In the genomic region with DNA sequence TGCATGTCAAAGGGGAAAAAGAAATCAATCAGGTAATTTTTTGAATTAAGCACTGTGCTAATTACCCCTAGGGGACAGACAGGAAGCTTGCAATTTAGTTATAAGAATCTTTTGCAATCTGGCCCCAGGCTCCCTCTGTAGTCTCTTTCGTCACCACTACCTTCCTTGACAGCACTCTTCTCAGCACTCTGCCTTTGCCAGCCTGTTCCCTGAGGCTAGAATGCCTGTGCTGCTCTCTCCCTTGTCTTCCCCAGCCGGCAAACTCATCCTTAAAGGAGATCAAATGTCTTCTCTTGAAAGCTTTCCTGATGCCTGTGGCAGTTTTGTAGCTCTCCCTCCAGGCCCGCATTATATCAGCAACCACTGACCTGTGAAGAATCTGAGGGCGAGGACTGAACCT, we compare ENCODE assay signal across 13 cellular contexts. TPM values are rescaled to one million over a fixed set of nuclear protein-coding genes. Genes with fewer than 3 reads are reported as not detected.
DNase-seq lines count a peak whose midpoint lies in the region; ATAC-seq and TF ChIP-seq lines count a peak whose summit lies in the region.
"Had no signal": no experiment of that assay in that cellular context is flagged by ENCODE, and none has a peak within 500 bp of the region (broad histone marks: within the 10 kb centered on the region; RNA-seq: fewer than 3 reads in every experiment).

No MANE protein-coding gene starts in this region.

- no peak overlapping the region for H4K91ac ChIP-seq in trophoblast cell (ENCODE audit: low read depth, low read length)

- H4K8ac ChIP-seq in trophoblast cell (ENCODE audit: low read depth, low read length): no peak overlapping the region

- ATAC-seq in RWPE2 (ENCODE audit: low read depth) (peak; percentile 89), HG02870 (IDR thresholded peaks at IDR 0.05; ENCODE audit: unreplicated experiment) (no peak)
- ATAC-seq: natural killer cell had no signal

- peak overlapping the region; percentile 36 for H3K4me2 ChIP-seq in trophoblast cell (ENCODE audit: low read length)

- no CpG with 5 or more reads among the region's 4 CpGs for WGBS in trophoblast cell (ENCODE audit: extremely low coverage, insufficient coverage, insufficient read length)

- no peak overlapping the region for H3K4me3 ChIP-seq in RWPE2 (ENCODE audit: severe bottlenecking)
- H3K4me3 ChIP-seq in fibroblast of villous mesenchyme (ENCODE audit: low read depth, low read length): no peak overlapping the region
- H3K4me3 ChIP-seq in trophoblast cell (ENCODE audit: low read depth, low read length): no peak overlapping the region

- no peak overlapping the region for H2BK12ac ChIP-seq in trophoblast cell (ENCODE audit: low read length)

- H3K4ac ChIP-seq in trophoblast cell (ENCODE audit: low read depth, low read length): no peak overlapping the region

- H3K79me1 ChIP-seq in trophoblast cell (ENCODE audit: low read length): peaks cover 33% of the 10 kb centered on the region

- no peaks in the 10 kb centered on the region for H3K27me3 ChIP-seq in RWPE2 (ENCODE audit: insufficient read depth, poor library complexity, severe bottlenecking)
- H3K27me3 ChIP-seq in trophoblast cell (ENCODE audit: insufficient read depth, low read length): no peaks in the 10 kb centered on the region

- no peak overlapping the region for H4K12ac ChIP-seq in trophoblast cell (ENCODE audit: low read depth, low read length)

- no peak overlapping the region for H2AK5ac ChIP-seq in trophoblast cell (ENCODE audit: low read length)

- peaks cover 1% of the 10 kb centered on the region for H3K79me2 ChIP-seq in trophoblast cell (ENCODE audit: control insufficient read depth, insufficient read depth, low read length, poor library complexity)

- H3K9me3 ChIP-seq in RWPE2 (ENCODE audit: severe bottlenecking) (no peaks in the 10 kb centered on the region), trophoblast cell (ENCODE audit: insufficient read depth, low read depth, low read length) (no peaks in the 10 kb centered on the region)

- H3K14ac ChIP-seq in trophoblast cell (ENCODE audit: low read length): no peak overlapping the region

- H3K4me1 ChIP-seq in RWPE2 (ENCODE audit: insufficient read depth, poor library complexity, severe bottlenecking) (peaks cover 5% of the 10 kb centered on the region), trophoblast cell (ENCODE audit: control insufficient read depth in 1 of 2, insufficient read depth in 2 of 2, low read length in 2 of 2) (peaks cover 19 to 21% of the 10 kb centered on the region in 2 experiments)

- DNase-seq in HPDE6-E6E7 (ENCODE audit: extremely low spot score) (peak; percentile 66), RWPE2 (ENCODE audit: low spot score) (peak; percentile 79), fibroblast of villous mesenchyme (ENCODE audit: low read depth) (peak; percentile 60), trophoblast cell (peak; percentile 99), DMS79 treated with DMSO at 0.1 percent for 48 hours (lab: John Stamatoyannopoulos, UW) (no peak)
- DNase-seq in stimulated activated CD4-positive, alpha-beta T cell treated with anti-CD3 and anti-CD28 coated beads, Interleukin-4, amount 100 ng/mL, for 4 hours: no peak
- DNase-seq: activated CD4-positive, alpha-beta memory T cell treated with anti-CD3 and anti-CD28 coated beads for 36 hours; CD4-positive, CD25-positive, alpha-beta regulatory T cell; GDM1; natural killer cell; NCI-H2171 treated with DMSO at 0.1 percent for 48 hours had no signal

- H2BK120ac ChIP-seq in trophoblast cell (ENCODE audit: insufficient read depth, low read length, poor library complexity): no peak overlapping the region

- H3K18ac ChIP-seq in trophoblast cell (ENCODE audit: low read length): no peak overlapping the region

- H2BK5ac ChIP-seq in trophoblast cell (ENCODE audit: low read depth, low read length, poor library complexity): peak overlapping the region; percentile 100

- H3K23ac ChIP-seq in trophoblast cell (ENCODE audit: low read length): no peak overlapping the region

- no peak overlapping the region for H3K27ac ChIP-seq in RWPE2 (ENCODE audit: poor library complexity, severe bottlenecking)
- H3K27ac ChIP-seq in trophoblast cell (ENCODE audit: low read depth, low read length): peak overlapping the region; percentile 89
- H3K27ac ChIP-seq: HL-60 had no signal

- TF ChIP-seq CTCF in RWPE2 (IDR thresholded peaks at IDR 0.05; ENCODE audit: poor library complexity, severe bottlenecking) (no peak), fibroblast of villous mesenchyme (IDR thresholded peaks at IDR 0.05; ENCODE audit: insufficient read depth, low read depth, low read length) (no peak)

- no peak overlapping the region for H3K9ac ChIP-seq in trophoblast cell (ENCODE audit: low read length)

- no peaks in the 10 kb centered on the region for H3K36me3 ChIP-seq in RWPE2 (ENCODE audit: low read depth)
- no peaks in the 10 kb centered on the region for H3K36me3 ChIP-seq in trophoblast cell (ENCODE audit: control insufficient read depth in 1 of 2, insufficient read depth in 2 of 2, low read length in 2 of 2)

- no peak overlapping the region for H2AFZ ChIP-seq in trophoblast cell (ENCODE audit: insufficient read depth, low read length, poor library complexity)

RNA-seq across cellular contexts. Expression of a gene that starts 32.4 kb away (rescaled TPM):
- total RNA-seq in fibroblast of villous mesenchyme: 6.4 and 6.9 TPM in 2 replicates
- polyA plus RNA-seq in trophoblast cell (2013): 78.9 and 95.7 TPM in 2 replicates
- total RNA-seq: activated CD4-positive, alpha-beta memory T cell treated with anti-CD3 and anti-CD28 coated beads for 36 hours; CD4-positive, CD25-positive, alpha-beta regulatory T cell; natural killer cell had no signal
- polyA plus RNA-seq: CD4-positive, CD25-positive, alpha-beta regulatory T cell had no signal

Comparison
In these comparisons a context has a peak if more than half of its experiments do, and no peak if none do; other contexts are left out.
1. DNase-seq: peak in HPDE6-E6E7 (single experiment), RWPE2 (single experiment), fibroblast of villous mesenchyme (single experiment) and trophoblast cell (2 of 2); none in stimulated activated CD4-positive, alpha-beta T cell treated with anti-CD3 and anti-CD28 coated beads, Interleukin-4, amount 100 ng/mL, for 4 hours (0 of 2) and DMS79 treated with DMSO at 0.1 percent for 48 hours (single experiment).